ENCODE assay signal across 1 cellular context in the genomic region with DNA sequence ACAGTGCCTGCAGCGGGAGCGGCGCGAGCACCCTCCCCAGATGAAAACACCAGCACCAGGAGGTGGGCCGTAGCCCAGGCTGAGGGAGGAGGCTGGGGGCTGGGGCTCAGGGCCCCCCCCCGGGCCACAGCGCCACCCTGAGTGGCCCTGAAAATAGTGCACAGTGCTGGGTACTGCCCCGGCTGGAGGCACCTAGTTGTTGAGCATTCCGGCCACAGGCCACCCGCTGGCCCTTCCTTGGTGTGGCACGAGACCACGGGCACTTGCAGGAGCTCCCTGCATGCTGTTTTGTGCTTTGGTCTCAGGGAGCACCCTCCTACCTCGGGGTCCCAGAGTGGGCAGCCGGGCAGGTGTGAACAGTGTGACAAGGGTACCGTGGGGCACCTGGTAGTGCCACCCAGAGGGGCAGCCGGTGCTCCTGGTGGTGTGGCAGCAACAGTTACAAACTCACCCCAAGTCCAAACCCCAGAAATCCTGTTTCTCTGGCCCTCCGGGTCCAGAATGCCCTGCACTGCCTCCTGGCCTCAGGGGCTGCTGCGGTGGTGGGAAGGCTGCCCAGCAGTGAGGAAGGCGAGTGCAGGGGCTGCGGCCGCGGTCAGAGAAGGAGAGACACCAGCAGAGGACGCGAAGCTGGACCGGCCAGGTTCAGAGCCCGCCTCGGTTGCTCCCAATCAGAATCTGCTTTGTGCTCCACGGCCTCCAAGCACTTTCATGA.
A peak's percentile ranks its signal among the peaks of the same experiment; 100 is the strongest.
TF ChIP-seq lines count a peak whose summit lies in the region.

No MANE protein-coding gene starts in this region.

TF ChIP-seq in HepG2, 621 proteins besides CTCF, POLR2A, EP300 and RAD21:
- no peak for TF ChIP-seq ZNF496 (CRISPR knock-in tag; IDR thresholded peaks at IDR 0.05; ENCODE audit: insufficient replicate concordance)
- TF ChIP-seq RBFOX2 (IDR thresholded peaks at IDR 0.05; ENCODE audit: low read depth, low read length): peak; percentile 18; the same call in 1 of the 2 replicates
